Comparison of ENCODE assay signal across 19 cellular contexts in genomic region chr1:219539645-219540254, GRCh38.
"Had no signal": no experiment of that assay in that cellular context is flagged by ENCODE, and none has a peak within 500 bp of the region (broad histone marks: within the 10 kb centered on the region; RNA-seq: fewer than 3 reads in every experiment).

No MANE protein-coding gene starts in this region.

- DNase-seq: dermis blood vessel endothelial cell; foreskin melanocyte; head of caudate nucleus; kidney; left cardiac atrium; left ventricle myocardium inferior; lower lobe of right lung; naive B cell; nephron progenitor cell; psoas muscle; retina; right lobe of liver; stimulated activated CD4-positive, alpha-beta T cell treated with anti-CD3 and anti-CD28 coated beads, Interleukin-4, amount 100 ng/mL, for 24 hours; tibial artery; upper lobe of left lung; uterus had no signal

- H2AFZ ChIP-seq: hepatocyte, parathyroid adenoma had no signal

- H3K4me2 ChIP-seq: hepatocyte had no signal

- H3K79me2 ChIP-seq: hepatocyte, parathyroid adenoma had no signal

- H3K36me3 ChIP-seq: left ventricle myocardium inferior, lower lobe of right lung, right lobe of liver, tibial artery, upper lobe of left lung, uterus had no signal

- H3K9ac ChIP-seq: parathyroid adenoma had no signal

- H3K4me1 ChIP-seq: left ventricle myocardium inferior, lower lobe of right lung, parathyroid adenoma, psoas muscle, right lobe of liver, tibial artery, upper lobe of left lung, uterus had no signal

- H3K9me3 ChIP-seq: left ventricle myocardium inferior, lower lobe of right lung, psoas muscle, right lobe of liver, tibial artery, upper lobe of left lung, uterus had no signal

- H3K27ac ChIP-seq: hepatocyte, left ventricle myocardium inferior, lower lobe of right lung, parathyroid adenoma, psoas muscle, right lobe of liver, tibial artery, upper lobe of left lung, uterus had no signal

- ATAC-seq: left cardiac atrium; lower lobe of right lung; psoas muscle; right lobe of liver; stimulated activated memory B cell treated with anti-CD40 and anti-IgM and Interleukin-4, amounts not matched to agents 10 μg/mL and 1 μg/mL and 100 μg/mL, for 72 hours had no signal

- FAIRE-seq: kidney had no signal

- H3K4me3 ChIP-seq: hepatocyte, left ventricle myocardium inferior, lower lobe of right lung, psoas muscle, right lobe of liver, tibial artery, upper lobe of left lung, uterus had no signal

- H3K27me3 ChIP-seq: hepatocyte, right lobe of liver, tibial artery, upper lobe of left lung, uterus had no signal
